22 cellular contexts compared by ENCODE assay signal in the genomic region with DNA sequence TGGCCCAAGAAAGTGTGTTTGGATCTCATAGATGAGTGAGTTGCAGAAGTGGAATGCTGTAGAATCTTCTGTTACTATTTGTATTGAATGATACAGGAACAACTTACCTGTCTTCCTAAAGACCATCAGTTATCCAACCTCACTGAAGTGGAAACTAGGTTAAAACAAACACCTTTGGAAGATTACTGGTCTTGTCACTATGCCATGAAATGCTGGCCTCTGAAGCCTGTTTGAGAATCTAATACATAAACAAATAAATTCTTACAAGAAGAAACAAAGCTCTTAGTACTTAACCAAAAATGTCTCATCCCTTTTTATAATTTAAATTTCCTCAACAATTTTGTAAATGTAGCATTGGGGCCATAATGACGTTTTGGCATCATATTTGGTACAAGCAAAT.
"Had no signal": no experiment of that assay in that cellular context is flagged by ENCODE, and none has a peak within 500 bp of the region (broad histone marks: within the 10 kb centered on the region; RNA-seq: fewer than 3 reads in every experiment).

No MANE protein-coding gene starts in this region.

- H3K36me3 ChIP-seq: SJSA1 had no signal

- DNase-seq: IMR-90, Kasumi-1, NCI-H1092 treated with DMSO at 0.1 percent for 48 hours, NCI-H1436, NCI-H187, NCI-H2029, NCI-H2081 treated with DMSO at 0.1 percent for 48 hours, NCI-H2171, NCI-H226, NCI-H446, NCI-H510A, NCI-H524 treated with DMSO at 0.1 percent for 48 hours, NCI-H69, NCI-H774, Right ventricle myocardium superior, RPMI8226, SIG-M5 had no signal

- H3K9me3 ChIP-seq: SJSA1 had no signal

- H3K4me1 ChIP-seq: SJSA1 had no signal

- ATAC-seq: HepG2 had no signal

- H3K27ac ChIP-seq: KMS-11, SJSA1, SK-N-MC had no signal

- H3K27me3 ChIP-seq: SJSA1 had no signal

- FAIRE-seq: HepG2, RCC 7860 had no signal

- H3K9ac ChIP-seq: KMS-11 had no signal

- H3K4me3 ChIP-seq: SJSA1, SK-N-MC had no signal
